11 cellular contexts compared by ENCODE assay signal in the genomic region with DNA sequence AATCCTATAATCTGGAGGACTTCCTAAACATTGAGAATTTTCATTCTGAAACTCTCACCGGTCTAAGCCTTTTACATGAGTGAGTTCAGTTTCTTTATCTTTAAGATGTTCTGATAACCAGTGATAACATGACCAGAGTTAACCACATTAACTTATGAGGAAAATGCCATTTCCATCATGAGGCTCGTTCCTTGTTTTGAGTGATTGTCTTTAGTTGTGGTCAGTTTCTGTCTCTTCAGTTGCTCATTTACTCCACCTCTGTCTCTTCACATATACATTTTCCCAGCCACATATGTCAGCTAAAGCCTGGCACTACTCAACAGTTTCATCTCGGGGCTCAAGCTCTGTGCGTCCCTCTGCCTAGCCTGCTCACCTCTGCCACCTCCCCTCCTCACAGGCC.
DNase-seq lines count a peak whose midpoint lies in the region; ATAC-seq and TF ChIP-seq lines count a peak whose summit lies in the region.
"Had no signal": no experiment of that assay in that cellular context is flagged by ENCODE, and none has a peak within 500 bp of the region (broad histone marks: within the 10 kb centered on the region; RNA-seq: fewer than 3 reads in every experiment).

No MANE protein-coding gene starts in this region.

- H3K36me3 ChIP-seq in RWPE2 (ENCODE audit: low read depth): 0 out of 2 replicates have a peak, but pooled peaks cover 3% of the 10 kb centered on the region
- H3K36me3 ChIP-seq in gastrocnemius medialis: no peaks in the 10 kb centered on the region
- H3K36me3 ChIP-seq: Peyer's patch had no signal

- H3K4me1 ChIP-seq in RWPE2 (ENCODE audit: insufficient read depth, poor library complexity, severe bottlenecking): peaks cover 35% of the 10 kb centered on the region
- H3K4me1 ChIP-seq in gastrocnemius medialis: peaks cover 0 to 4% of the 10 kb centered on the region in 2 donors
- H3K4me1 ChIP-seq: Peyer's patch had no signal

- POLR2A ChIA-PET in T-cell (lab: Charles Lee): interaction anchor here in 1 of 2 donors (0.5 kb wide), 1 partner anchor 175 kb away, joined by 3 read pairs; no protein-coding TSS in a partner anchor

- H3K4me1 Mint-ChIP-seq in T-cell: no peaks in the 10 kb centered on the region

- H3K27me3 ChIP-seq in RWPE2 (ENCODE audit: insufficient read depth, poor library complexity, severe bottlenecking) (no peaks in the 10 kb centered on the region), gastrocnemius medialis (no peaks in the 10 kb centered on the region)
- H3K27me3 ChIP-seq: Peyer's patch had no signal

- no peak overlapping the region for H3K4me3 ChIP-seq in RWPE2 (ENCODE audit: severe bottlenecking)
- H3K4me3 ChIP-seq in fibroblast of villous mesenchyme (ENCODE audit: low read depth, low read length): no peak overlapping the region
- no peak overlapping the region for H3K4me3 ChIP-seq in gastrocnemius medialis
- H3K4me3 ChIP-seq: Peyer's patch had no signal

- TF ChIP-seq CTCF in GM10266 (IDR thresholded peaks at IDR 0.05; ENCODE audit: control insufficient read depth, insufficient read depth, low read depth, missing control alignments) (no peak), RWPE2 (IDR thresholded peaks at IDR 0.05; ENCODE audit: poor library complexity, severe bottlenecking) (no peak), fibroblast of villous mesenchyme (IDR thresholded peaks at IDR 0.05; ENCODE audit: insufficient read depth, low read depth, low read length) (no peak), gastrocnemius medialis (IDR thresholded peaks at IDR 0.05 in 4 of 5, conservative IDR thresholded peaks at IDR 0.05 in 1 of 5) (no peak)

- no peak overlapping the region for H3K27ac Mint-ChIP-seq in T-cell
- H3K27ac Mint-ChIP-seq: CD4-positive, CD25-positive, alpha-beta regulatory T cell had no signal

- CTCF ChIA-PET in T-cell (lab: Charles Lee): no interaction called here

- H3K4me3 Mint-ChIP-seq in T-cell: no peak overlapping the region
- H3K4me3 Mint-ChIP-seq: CD4-positive, CD25-positive, alpha-beta regulatory T cell had no signal

- no peak for TF ChIP-seq POLR2A in gastrocnemius medialis (IDR thresholded peaks at IDR 0.05)

- H3K36me3 Mint-ChIP-seq in T-cell: peaks cover 58% of the 10 kb centered on the region

- intact Hi-C loops in gastrocnemius medialis (cut with DNase I; ENCODE audit: low total_unique reads): no loop called here

- H3K27me3 Mint-ChIP-seq in T-cell: no peaks in the 10 kb centered on the region
- H3K27me3 Mint-ChIP-seq: CD4-positive, CD25-positive, alpha-beta regulatory T cell had no signal

- ATAC-seq in RWPE2 (ENCODE audit: low read depth): no peak
- no peak for ATAC-seq in gastrocnemius medialis
- no peak for ATAC-seq in T-cell (replicated peaks in 1 of 4)

- in situ Hi-C loops in gastrocnemius medialis (cut with MboI; ENCODE audit: low sequenced_read_pairs in 4 of 4): no loop called here

- H3K27ac ChIP-seq in RWPE2 (ENCODE audit: poor library complexity, severe bottlenecking) (peak overlapping the region; percentile 66), gastrocnemius medialis (peak overlapping the region; percentile 54 to 75 (median 66))

- H3K9me3 ChIP-seq in RWPE2 (ENCODE audit: severe bottlenecking) (no peaks in the 10 kb centered on the region), gastrocnemius medialis (no peaks in the 10 kb centered on the region)
- H3K9me3 ChIP-seq: Peyer's patch had no signal

- peak; percentile 12 for DNase-seq in GM10266 (ENCODE audit: extremely low spot score)
- no peak for DNase-seq in RWPE2 (ENCODE audit: low spot score)
- peak; percentile 53 for DNase-seq in fibroblast of villous mesenchyme (ENCODE audit: low read depth)
- no peak for DNase-seq in gastrocnemius medialis
- no peak for DNase-seq in mucosa of gallbladder (ENCODE audit: low spot score)
- DNase-seq in NK-92 (lab: John Stamatoyannopoulos, UW; ENCODE audit: unreplicated experiment): no peak
- DNase-seq in nucleus accumbens (lab: John Stamatoyannopoulos, UW): no peak
- DNase-seq in T-cell: no peak
- DNase-seq: CD4-positive, CD25-positive, alpha-beta regulatory T cell; NCI-H2227 treated with DMSO at 0.1 percent for 48 hours; Peyer's patch had no signal

- no peaks in the 10 kb centered on the region for H3K9me3 Mint-ChIP-seq in T-cell
- H3K9me3 Mint-ChIP-seq: CD4-positive, CD25-positive, alpha-beta regulatory T cell had no signal

Comparison
In these comparisons a context has a peak if more than half of its experiments do, and no peak if none do; other contexts are left out.
1. DNase-seq: peak in GM10266 (single experiment) and fibroblast of villous mesenchyme (single experiment); none in RWPE2 (single experiment), gastrocnemius medialis (0 of 2), mucosa of gallbladder (single experiment), NK-92 (single experiment), nucleus accumbens (0 of 56) and T-cell (0 of 34).